In the genomic region with DNA sequence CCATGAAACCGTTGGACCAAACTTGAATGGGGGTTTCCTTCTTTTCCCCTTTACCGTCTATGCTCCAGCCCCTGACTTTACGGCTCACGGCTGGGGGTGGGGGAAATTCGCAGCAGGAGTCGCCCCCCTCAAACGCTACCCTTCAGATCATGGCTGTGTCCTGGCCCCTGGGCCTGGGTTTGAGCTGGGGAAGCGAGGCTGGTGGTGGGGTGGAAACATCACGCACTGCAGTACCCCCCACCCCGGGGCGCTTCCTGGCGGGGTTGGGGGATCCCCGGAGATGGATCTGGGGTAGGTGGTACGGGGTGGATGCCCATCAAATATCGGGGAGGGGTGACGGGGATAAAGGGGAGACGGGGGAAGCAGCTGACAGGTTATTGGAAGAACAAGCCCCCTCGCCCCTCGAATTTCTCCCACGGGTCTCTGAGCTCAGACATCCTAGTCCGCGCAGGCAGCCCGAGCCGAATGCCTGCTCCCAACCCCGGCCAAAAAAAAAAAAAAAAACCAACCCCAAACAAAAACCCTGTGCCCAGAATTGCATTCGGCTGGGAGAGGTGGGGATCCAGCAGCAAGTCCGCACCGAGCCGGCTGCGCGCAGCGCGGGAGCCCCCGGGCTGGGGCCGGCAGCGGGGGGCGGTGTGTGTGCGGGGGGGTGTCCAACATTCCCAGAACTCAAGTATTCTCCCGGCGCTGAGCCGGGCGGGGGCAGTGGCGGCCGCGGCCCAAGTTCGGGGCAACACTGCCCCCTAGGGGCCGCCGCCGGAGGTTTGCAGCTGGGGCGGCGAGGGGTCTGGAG, we compare ENCODE assay signal across 8 cellular contexts. TPM values are rescaled to one million over a fixed set of nuclear protein-coding genes. Genes with fewer than 3 reads are reported as not detected.
DNase-seq lines count a peak whose midpoint lies in the region; ATAC-seq and TF ChIP-seq lines count a peak whose summit lies in the region.

No MANE protein-coding gene starts in this region.

- DNase-seq in COLO829 (ENCODE audit: low spot score) (peak; percentile 84), Karpas-422 (peak; percentile 79), SJCRH30 (peak; percentile 72 to 87), globus pallidus (ENCODE audit: low spot score) (peak; percentile 78), nucleus accumbens (lab: John Stamatoyannopoulos, UW) (peak in 53 of 56 donors; percentile 28 to 88 (median 66)), thoracic aorta (ENCODE audit: low spot score) (peak; percentile 36)

- H4K20me1 ChIP-seq in Karpas-422 (ENCODE audit: insufficient read depth, low read depth, low read length) = no peaks in the 10 kb centered on the region

- peak overlapping the region; percentile 78 for H3K9ac ChIP-seq in Karpas-422 (ENCODE audit: low read length)

- H2AFZ ChIP-seq in Karpas-422 (ENCODE audit: low read length) = peak overlapping the region; percentile 99

- TF ChIP-seq CTCF in thoracic aorta (IDR thresholded peaks at IDR 0.05) = peak; percentile 98

- H3K27ac Mint-ChIP-seq in activated naive CD4-positive, alpha-beta T cell treated with anti-CD3 and anti-CD28 coated beads, Interleukin-2, amount 50 U/mL, for 24 hours = peak overlapping the region; percentile 85

- H3K4me2 ChIP-seq in Karpas-422 (ENCODE audit: low read depth, low read length, poor library complexity, severe bottlenecking) = peak overlapping the region; percentile 100

- ATAC-seq in GM21390 (IDR thresholded peaks at IDR 0.05; ENCODE audit: unreplicated experiment) = peak; percentile 61
- peak; percentile 47 for ATAC-seq in thoracic aorta (ENCODE audit: insufficient number of reproducible peaks, low FRiP score, low read depth)

- H3K36me3 ChIP-seq in Karpas-422 (ENCODE audit: insufficient read depth, low read length) = no peaks in the 10 kb centered on the region
- no peaks in the 10 kb centered on the region for H3K36me3 ChIP-seq in SJCRH30
- H3K36me3 ChIP-seq in thoracic aorta = no peaks in the 10 kb centered on the region

- no peaks in the 10 kb centered on the region for H3K9me3 Mint-ChIP-seq in activated naive CD4-positive, alpha-beta T cell treated with anti-CD3 and anti-CD28 coated beads, Interleukin-2, amount 50 U/mL, for 24 hours

- no peaks in the 10 kb centered on the region for H3K36me3 Mint-ChIP-seq in activated naive CD4-positive, alpha-beta T cell treated with anti-CD3 and anti-CD28 coated beads, Interleukin-2, amount 50 U/mL, for 24 hours

- H3K9me2 ChIP-seq in Karpas-422 (replicated peaks; ENCODE audit: insufficient read depth, low read length) = no peaks in the 10 kb centered on the region

- H3K27ac ChIP-seq in Karpas-422 (ENCODE audit: low read length) (no peak overlapping the region), SJCRH30 (peak overlapping the region; percentile 44; the same call in 1 of the 2 replicates), thoracic aorta (peak overlapping the region; percentile 98 to 99)

- H3K4me3 Mint-ChIP-seq in activated naive CD4-positive, alpha-beta T cell treated with anti-CD3 and anti-CD28 coated beads, Interleukin-2, amount 50 U/mL, for 24 hours = peak overlapping the region; percentile 86

- H3K4me1 ChIP-seq in Karpas-422 (ENCODE audit: low read length) (peaks cover 19% of the 10 kb centered on the region), SJCRH30 (0 out of 2 replicates have a peak, but pooled peaks cover 3% of the 10 kb centered on the region), thoracic aorta (ENCODE audit: control insufficient read depth in 1 of 2, low read depth in 2 of 2) (peaks cover 13 to 28% of the 10 kb centered on the region in 2 donors)

- H3K4me1 Mint-ChIP-seq in activated naive CD4-positive, alpha-beta T cell treated with anti-CD3 and anti-CD28 coated beads, Interleukin-2, amount 50 U/mL, for 24 hours = peaks cover 34% of the 10 kb centered on the region

- no peaks in the 10 kb centered on the region for H3K27me3 Mint-ChIP-seq in activated naive CD4-positive, alpha-beta T cell treated with anti-CD3 and anti-CD28 coated beads, Interleukin-2, amount 50 U/mL, for 24 hours

- H3K4me3 ChIP-seq in Karpas-422 (ENCODE audit: low read length) (peak overlapping the region; percentile 88), SJCRH30 (peak overlapping the region; percentile 57), thoracic aorta (peak overlapping the region; percentile 93)

- no peaks in the 10 kb centered on the region for H3K27me3 ChIP-seq in Karpas-422 (ENCODE audit: low read length)
- no peaks in the 10 kb centered on the region for H3K27me3 ChIP-seq in SJCRH30
- no peaks in the 10 kb centered on the region for H3K27me3 ChIP-seq in thoracic aorta (replicated peaks; ENCODE audit: insufficient read depth)

- H3K9me3 ChIP-seq in Karpas-422 (ENCODE audit: low read length) (no peaks in the 10 kb centered on the region), SJCRH30 (replicated peaks) (no peaks in the 10 kb centered on the region), thoracic aorta (no peaks in the 10 kb centered on the region)

- H3K79me2 ChIP-seq in Karpas-422 (ENCODE audit: low read length) = no peaks in the 10 kb centered on the region

RNA-seq across cellular contexts. Expression of a gene that starts 59.0 kb away (rescaled TPM):
- not detected in 2 replicates for total RNA-seq in Karpas-422 (2014; rRNA removed; shearing (Covaris generic); ENCODE audit: low replicate concordance)
- 4.3 and 4.4 TPM in 2 replicates for total RNA-seq in SJCRH30 (2014; rRNA removed; shearing (Covaris generic))
- total RNA-seq in thoracic aorta = 10 to 100 TPM; 19.3 to 23.6 TPM
